ENCODE assay signal across 20 cellular contexts in genomic region chr22:19975707-19976035, GRCh38. TPM values are rescaled to one million over a fixed set of nuclear protein-coding genes. Genes with fewer than 3 reads are reported as not detected.
DNase-seq lines count a peak whose midpoint lies in the region; ATAC-seq and TF ChIP-seq lines count a peak whose summit lies in the region.
"Had no signal": no experiment of that assay in that cellular context is flagged by ENCODE, and none has a peak within 500 bp of the region (broad histone marks: within the 10 kb centered on the region; RNA-seq: fewer than 3 reads in every experiment).

No MANE protein-coding gene starts in this region.

- no peak for ATAC-seq in natural killer cell
- no peak for ATAC-seq in activated CD4-positive, CD25-positive, alpha-beta regulatory T cell treated with anti-CD3 and anti-CD28 coated beads, Interleukin-2, amount 50 U/mL, for 24 hours
- ATAC-seq: lower lobe of right lung; stimulated activated naive CD8-positive, alpha-beta T cell treated with anti-CD3 and anti-CD28 coated beads, Interleukin-15, amount 100 ng/mL, for 72 hours had no signal

- H3K4me1 Mint-ChIP-seq in brain (peaks cover 20% of the 10 kb centered on the region), natural killer cell (peaks cover 36 to 49% of the 10 kb centered on the region in 2 donors)

- DNase-seq in Karpas-422 (no peak), natural killer cell (no peak), NCI-H187 (lab: John Stamatoyannopoulos, UW) (no peak), HK-2 (ENCODE audit: unreplicated experiment) (no peak), NCI-H2107 (lab: John Stamatoyannopoulos, UW) (no peak)
- DNase-seq: ACHN; activated CD8-positive, alpha-beta T cell treated with anti-CD3 and anti-CD28 coated beads for 36 hours; activated T-cell treated with anti-CD3 and anti-CD28 coated beads for 4 hours; foreskin fibroblast; lower lobe of right lung; NCI-H1694; stimulated activated CD4-positive, alpha-beta T cell treated with anti-CD3 and anti-CD28 coated beads, Interleukin-4, amount 100 ng/mL, for 24 hours; stimulated activated naive CD8-positive, alpha-beta T cell treated with anti-CD3 and anti-CD28 coated beads, Interleukin-15, amount 100 ng/mL, for 72 hours; T-helper 9 cell had no signal

- H2AFZ ChIP-seq in Karpas-422 (ENCODE audit: low read length) = no peak overlapping the region

- intact Hi-C loops in natural killer cell (cut with micrococcal nuclease) = no loop called here

- H3K36me3 Mint-ChIP-seq in brain (peaks cover 26% of the 10 kb centered on the region), natural killer cell (no peaks in the 10 kb centered on the region)
- H3K36me3 Mint-ChIP-seq: CD14-positive monocyte had no signal

- H3K36me3 ChIP-seq in BLaER1 (peaks cover 70% of the 10 kb centered on the region), Karpas-422 (ENCODE audit: insufficient read depth, low read length) (no peaks in the 10 kb centered on the region)

- H3K9me2 ChIP-seq in Karpas-422 (replicated peaks; ENCODE audit: insufficient read depth, low read length) = no peaks in the 10 kb centered on the region

- no peaks in the 10 kb centered on the region for H3K79me2 ChIP-seq in Karpas-422 (ENCODE audit: low read length)

- H3K4me3 ChIP-seq in BLaER1 (no peak overlapping the region), Karpas-422 (ENCODE audit: low read length) (no peak overlapping the region)
- H3K4me3 ChIP-seq: cardiac muscle cell, lower lobe of right lung, smooth muscle cell had no signal

- no peaks in the 10 kb centered on the region for H3K27me3 ChIP-seq in BLaER1
- H3K27me3 ChIP-seq in Karpas-422 (ENCODE audit: low read length) = no peaks in the 10 kb centered on the region
- H3K27me3 ChIP-seq: cardiac muscle cell had no signal

- H3K9ac ChIP-seq in BLaER1 (peak overlapping the region; percentile 64), Karpas-422 (ENCODE audit: low read length) (no peak overlapping the region)

- H3K4me2 ChIP-seq in BLaER1 = peak overlapping the region; percentile 79
- no peak overlapping the region for H3K4me2 ChIP-seq in Karpas-422 (ENCODE audit: low read depth, low read length, poor library complexity, severe bottlenecking)
- H3K4me2 ChIP-seq: smooth muscle cell had no signal

- peaks cover 46% of the 10 kb centered on the region for H3K4me1 ChIP-seq in BLaER1
- H3K4me1 ChIP-seq in Karpas-422 (ENCODE audit: low read length) = peaks cover 21% of the 10 kb centered on the region

- H3K27me3 Mint-ChIP-seq in brain (no peaks in the 10 kb centered on the region), natural killer cell (ENCODE audit: low read depth in 2 of 2) (no peaks in the 10 kb centered on the region)
- H3K27me3 Mint-ChIP-seq: activated CD8-positive, alpha-beta T cell treated with anti-CD3 and anti-CD28 coated beads for 36 hours; stimulated activated naive CD8-positive, alpha-beta T cell treated with anti-CD3 and anti-CD28 coated beads, Interleukin-15, amount 100 ng/mL, for 72 hours had no signal

- no peaks in the 10 kb centered on the region for H3K9me3 ChIP-seq in BLaER1
- no peaks in the 10 kb centered on the region for H3K9me3 ChIP-seq in Karpas-422 (ENCODE audit: low read length)
- H3K9me3 ChIP-seq: lower lobe of right lung had no signal

- TF ChIP-seq CTCF in brain (conservative IDR thresholded peaks at IDR 0.05) (no peak), natural killer cell (IDR thresholded peaks at IDR 0.05) (no peak)

- H3K27ac Mint-ChIP-seq in brain (peak overlapping the region; percentile 50 to 94 (median 87)), natural killer cell (peak overlapping the region; percentile 91 to 92)
- H3K27ac Mint-ChIP-seq: activated CD8-positive, alpha-beta T cell treated with anti-CD3 and anti-CD28 coated beads for 36 hours had no signal

- H3K9me3 Mint-ChIP-seq in brain = no peaks in the 10 kb centered on the region
- no peaks in the 10 kb centered on the region for H3K9me3 Mint-ChIP-seq in natural killer cell
- H3K9me3 Mint-ChIP-seq: activated CD8-positive, alpha-beta T cell treated with anti-CD3 and anti-CD28 coated beads for 36 hours; CD14-positive monocyte; stimulated activated naive CD8-positive, alpha-beta T cell treated with anti-CD3 and anti-CD28 coated beads, Interleukin-15, amount 100 ng/mL, for 72 hours had no signal

- H4K20me1 ChIP-seq in BLaER1 (peaks cover 20% of the 10 kb centered on the region), Karpas-422 (ENCODE audit: insufficient read depth, low read depth, low read length) (no peaks in the 10 kb centered on the region)

- peak overlapping the region; percentile 74 for H3K27ac ChIP-seq in BLaER1
- H3K27ac ChIP-seq in Karpas-422 (ENCODE audit: low read length) = peak overlapping the region; percentile 66; the same call in 1 of the 2 replicates
- H3K27ac ChIP-seq: cardiac muscle cell, lower lobe of right lung had no signal

- H3K4me3 Mint-ChIP-seq in brain (no peak overlapping the region), natural killer cell (peak overlapping the region; percentile 87)
- H3K4me3 Mint-ChIP-seq: activated CD8-positive, alpha-beta T cell treated with anti-CD3 and anti-CD28 coated beads for 36 hours; CD14-positive monocyte had no signal

RNA-seq across cellular contexts. Expression of gene TXNRD2, which starts 34.1 kb away (rescaled TPM):
- total RNA-seq in Karpas-422 (2014; rRNA removed; shearing (Covaris generic); ENCODE audit: low replicate concordance) = 7.0 and 20.7 TPM in 2 replicates
- polyA plus RNA-seq in brain (ENCODE audit: insufficient read depth, low read depth, low replicate concordance) = 22.2 TPM
- total RNA-seq in natural killer cell = 10 to 100 TPM; 23.5 to 37.3 (median 24.4) TPM
- total RNA-seq: smooth muscle cell had no signal

RNA-seq across cellular contexts. Expression of gene COMT, which starts 34.1 kb away (rescaled TPM):
- 72.0 and 181 TPM in 2 replicates for total RNA-seq in Karpas-422 (2014; rRNA removed; shearing (Covaris generic); ENCODE audit: low replicate concordance)
- 161 TPM for polyA plus RNA-seq in brain (ENCODE audit: insufficient read depth, low read depth, low replicate concordance)
- total RNA-seq in natural killer cell = 10 to 100 TPM; 37.5 to 56.2 (median 38.2) TPM

RNA-seq across cellular contexts. Expression of gene ARVCF, which starts 41.0 kb away (rescaled TPM):
- 4.3 and 13.7 TPM in 2 replicates for total RNA-seq in Karpas-422 (2014; rRNA removed; shearing (Covaris generic); ENCODE audit: low replicate concordance)
- 43.9 TPM for polyA plus RNA-seq in brain (ENCODE audit: insufficient read depth, low read depth, low replicate concordance)
- total RNA-seq in natural killer cell = 10 to 100 TPM; 37.8 to 62.0 (median 38.7) TPM

RNA-seq across cellular contexts. Expression of gene TANGO2, which starts 45.2 kb away (rescaled TPM):
- total RNA-seq in Karpas-422 (2014; rRNA removed; shearing (Covaris generic); ENCODE audit: low replicate concordance) = 36.8 and 39.0 TPM in 2 replicates
- 22.2 TPM for polyA plus RNA-seq in brain (ENCODE audit: insufficient read depth, low read depth, low replicate concordance)
- 10 to 100 TPM; 33.3 to 53.0 (median 46.2) TPM for total RNA-seq in natural killer cell
